In the genomic region with DNA sequence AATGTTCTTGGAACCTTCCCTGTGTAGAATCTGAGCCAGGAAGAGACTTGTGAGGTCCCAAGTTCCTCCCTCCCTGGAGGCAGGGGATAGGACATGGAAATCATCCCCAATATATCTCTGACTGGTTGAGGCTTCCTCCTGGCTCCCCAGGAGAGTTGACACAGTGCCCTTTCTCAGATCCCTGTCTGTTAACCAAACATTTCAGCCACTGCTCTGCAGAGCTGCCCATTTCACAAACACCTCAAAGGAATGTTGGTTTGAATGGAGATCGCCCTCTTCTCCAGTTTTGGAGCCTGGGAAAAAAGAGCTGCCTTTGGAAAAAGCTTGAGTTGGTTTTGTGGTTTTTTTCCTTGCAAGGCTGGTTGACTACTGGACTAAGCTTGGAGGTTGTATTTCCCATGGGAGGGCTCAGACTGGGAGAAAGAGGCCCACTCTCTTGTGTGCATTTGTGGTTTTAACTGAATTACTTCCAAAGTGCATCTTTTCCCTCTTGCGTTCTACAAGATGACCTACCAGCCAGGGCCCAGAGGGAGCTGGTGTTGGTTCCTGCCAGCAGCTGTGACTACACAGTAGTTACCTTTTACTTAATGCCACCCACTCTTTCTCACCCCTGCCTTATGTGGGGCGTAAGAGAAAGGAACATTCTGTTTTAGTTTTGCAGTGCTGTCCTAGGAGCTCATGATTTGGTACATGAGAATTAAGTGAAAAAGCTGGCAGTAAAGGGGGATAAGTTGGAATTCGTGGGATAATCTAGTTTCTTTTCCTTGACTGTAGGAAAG, we compare ENCODE assay signal across 10 cellular contexts. TPM values are rescaled to one million over a fixed set of nuclear protein-coding genes. Genes with fewer than 3 reads are reported as not detected.
DNase-seq lines count a peak whose midpoint lies in the region; ATAC-seq and TF ChIP-seq lines count a peak whose summit lies in the region.
"Had no signal": no experiment of that assay in that cellular context is flagged by ENCODE, and none has a peak within 500 bp of the region (broad histone marks: within the 10 kb centered on the region; RNA-seq: fewer than 3 reads in every experiment).

No MANE protein-coding gene starts in this region.

- TF ChIP-seq CTCF in fibroblast of pulmonary artery (IDR thresholded peaks at IDR 0.05; ENCODE audit: low read length, missing control alignments) = no peak
- no peak for TF ChIP-seq CTCF in CD8-positive, alpha-beta T cell (IDR thresholded peaks at IDR 0.05)

- CTCF ChIA-PET in CD8-positive, alpha-beta T cell (lab: Charles Lee) = interaction anchor here (1.4 kb wide), 2 partner anchors 9 to 79 kb away, joined by 4 read pairs; no protein-coding TSS in a partner anchor

- H3K9me3 ChIP-seq in SJCRH30 (replicated peaks) = no peaks in the 10 kb centered on the region
- H3K9me3 ChIP-seq in CD8-positive, alpha-beta T cell (ENCODE audit: low read length) = no peaks in the 10 kb centered on the region

- peaks cover 8% of the 10 kb centered on the region for H3K36me3 ChIP-seq in SJCRH30
- peaks cover 7% of the 10 kb centered on the region for H3K36me3 ChIP-seq in CD8-positive, alpha-beta T cell (ENCODE audit: insufficient read depth, low read length)

- intact Hi-C loops in CD8-positive, alpha-beta T cell (cut with DNase I, micrococcal nuclease) = no loop called here

- H3K27me3 Mint-ChIP-seq in CD8-positive, alpha-beta T cell (ENCODE audit: low read depth) = no peaks in the 10 kb centered on the region

- POLR2A ChIA-PET in CD8-positive, alpha-beta T cell (lab: Charles Lee) = interaction anchor here (0.6 kb wide), 1 partner anchor 75 kb away, joined by 3 read pairs; no protein-coding TSS in a partner anchor

- peak overlapping the region; percentile 11 for H3K27ac Mint-ChIP-seq in stimulated activated effector memory CD8-positive, alpha-beta T cell treated with anti-CD3 and anti-CD28 coated beads, Interleukin-12 subunit alpha, Interleukin-12 subunit beta, amount 100 ng/mL, for 72 hours
- no peak overlapping the region for H3K27ac Mint-ChIP-seq in CD8-positive, alpha-beta T cell

- peak; percentile 31 for DNase-seq in NCI-H2107 treated with DMSO at 0.1 percent for 48 hours (lab: John Stamatoyannopoulos, UW; ENCODE audit: unreplicated experiment)
- DNase-seq in NCI-H2107 (lab: John Stamatoyannopoulos, UW) = no peak
- DNase-seq in SJCRH30 = peak; percentile 37 to 48
- peak; percentile 85 for DNase-seq in fibroblast of pulmonary artery (ENCODE audit: low read depth)
- no peak for DNase-seq in stimulated activated effector memory CD8-positive, alpha-beta T cell treated with anti-CD3 and anti-CD28 coated beads, Interleukin-12 subunit alpha, Interleukin-12 subunit beta, amount 100 ng/mL, for 72 hours (ENCODE audit: low spot score in 2 of 2)
- DNase-seq in CD8-positive, alpha-beta T cell = no peak
- DNase-seq in NCI-H1092 (lab: John Stamatoyannopoulos, UW) = no peak
- DNase-seq: NCI-H1694 had no signal

- H3K4me3 ChIP-seq in SJCRH30 = no peak overlapping the region
- no peak overlapping the region for H3K4me3 ChIP-seq in fibroblast of pulmonary artery (replicated peaks; ENCODE audit: low read depth, low read length)
- H3K4me3 ChIP-seq in CD8-positive, alpha-beta T cell (ENCODE audit: low read depth, low read length) = no peak overlapping the region

- no peak for ATAC-seq in stimulated activated effector memory CD8-positive, alpha-beta T cell treated with anti-CD3 and anti-CD28 coated beads, Interleukin-12 subunit alpha, Interleukin-12 subunit beta, amount 100 ng/mL, for 72 hours
- ATAC-seq in CD8-positive, alpha-beta T cell = no peak
- ATAC-seq in GM18517 (IDR thresholded peaks at IDR 0.05; ENCODE audit: unreplicated experiment) = no peak

- H3K36me3 Mint-ChIP-seq in stimulated activated effector memory CD8-positive, alpha-beta T cell treated with anti-CD3 and anti-CD28 coated beads, Interleukin-12 subunit alpha, Interleukin-12 subunit beta, amount 100 ng/mL, for 72 hours = peaks cover 48% of the 10 kb centered on the region
- H3K36me3 Mint-ChIP-seq in CD8-positive, alpha-beta T cell = peaks cover 83% of the 10 kb centered on the region

- H3K9me3 Mint-ChIP-seq in stimulated activated effector memory CD8-positive, alpha-beta T cell treated with anti-CD3 and anti-CD28 coated beads, Interleukin-12 subunit alpha, Interleukin-12 subunit beta, amount 100 ng/mL, for 72 hours = no peaks in the 10 kb centered on the region
- H3K9me3 Mint-ChIP-seq in CD8-positive, alpha-beta T cell = no peaks in the 10 kb centered on the region

- no peak overlapping the region for H3K27ac ChIP-seq in SJCRH30
- H3K27ac ChIP-seq in CD8-positive, alpha-beta T cell (ENCODE audit: low read depth, low read length) = no peak overlapping the region
- H3K27ac ChIP-seq: 22Rv1 had no signal

- peaks cover 62% of the 10 kb centered on the region for H3K4me1 Mint-ChIP-seq in stimulated activated effector memory CD8-positive, alpha-beta T cell treated with anti-CD3 and anti-CD28 coated beads, Interleukin-12 subunit alpha, Interleukin-12 subunit beta, amount 100 ng/mL, for 72 hours
- H3K4me1 Mint-ChIP-seq in CD8-positive, alpha-beta T cell (ENCODE audit: low read depth) = peaks cover 1% of the 10 kb centered on the region

- no peak overlapping the region for H3K4me3 Mint-ChIP-seq in stimulated activated effector memory CD8-positive, alpha-beta T cell treated with anti-CD3 and anti-CD28 coated beads, Interleukin-12 subunit alpha, Interleukin-12 subunit beta, amount 100 ng/mL, for 72 hours
- no peak overlapping the region for H3K4me3 Mint-ChIP-seq in CD8-positive, alpha-beta T cell

- 0 out of 2 replicates have a peak, but pooled peaks cover 4% of the 10 kb centered on the region for H3K4me1 ChIP-seq in SJCRH30
- no peaks in the 10 kb centered on the region for H3K4me1 ChIP-seq in CD8-positive, alpha-beta T cell (ENCODE audit: insufficient read depth, low read length)

- no peaks in the 10 kb centered on the region for H3K27me3 ChIP-seq in SJCRH30
- no peaks in the 10 kb centered on the region for H3K27me3 ChIP-seq in CD8-positive, alpha-beta T cell (ENCODE audit: insufficient read depth, low read length)

RNA-seq across cellular contexts. Expression of gene RCL1, which starts 45.2 kb away (rescaled TPM):
- total RNA-seq in SJCRH30 (2014; rRNA removed; shearing (Covaris generic)) = 23.9 and 27.0 TPM in 2 replicates
- 10 to 100 TPM; 30.8 to 35.0 TPM for total RNA-seq in CD8-positive, alpha-beta T cell

Comparison
In these comparisons a context has a peak if more than half of its experiments do, and no peak if none do; other contexts are left out.
1. DNase-seq: peak in NCI-H2107 treated with DMSO at 0.1 percent for 48 hours (single experiment), SJCRH30 (2 of 2) and fibroblast of pulmonary artery (single experiment); none in NCI-H2107 (single experiment), stimulated activated effector memory CD8-positive, alpha-beta T cell treated with anti-CD3 and anti-CD28 coated beads, Interleukin-12 subunit alpha, Interleukin-12 subunit beta, amount 100 ng/mL, for 72 hours (0 of 2), CD8-positive, alpha-beta T cell (0 of 7) and NCI-H1092 (single experiment).